1 cellular context compared by ENCODE assay signal in the genomic region with DNA sequence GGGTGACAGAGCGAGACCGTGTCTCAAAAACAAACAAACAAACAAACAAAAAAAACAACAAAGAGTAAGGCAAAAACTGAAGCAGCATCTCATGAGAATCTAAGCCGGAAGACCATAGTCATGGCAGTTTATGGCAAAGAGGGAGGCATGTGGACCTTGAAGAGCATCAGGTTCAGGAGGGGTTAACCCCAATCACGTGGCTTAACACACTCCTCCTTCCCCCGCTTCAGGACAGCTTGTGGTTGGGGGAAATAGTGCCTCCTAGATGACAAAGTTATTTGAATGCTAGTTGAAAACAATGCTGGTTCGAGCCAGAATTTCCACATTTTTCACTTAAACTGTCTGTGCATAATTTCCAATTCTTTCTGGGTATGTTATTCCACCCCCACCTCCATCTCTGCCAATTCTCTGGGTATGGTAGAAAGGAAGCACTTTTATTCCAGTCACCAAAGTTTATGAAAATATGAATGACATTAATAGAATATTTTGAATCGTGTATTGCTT.
TF ChIP-seq lines count a peak whose summit lies in the region.

No MANE protein-coding gene starts in this region.

TF ChIP-seq in K562, 482 proteins besides CTCF, POLR2A, EP300 and RAD21 (continued from another document):
- TF ChIP-seq, protein P1, sequence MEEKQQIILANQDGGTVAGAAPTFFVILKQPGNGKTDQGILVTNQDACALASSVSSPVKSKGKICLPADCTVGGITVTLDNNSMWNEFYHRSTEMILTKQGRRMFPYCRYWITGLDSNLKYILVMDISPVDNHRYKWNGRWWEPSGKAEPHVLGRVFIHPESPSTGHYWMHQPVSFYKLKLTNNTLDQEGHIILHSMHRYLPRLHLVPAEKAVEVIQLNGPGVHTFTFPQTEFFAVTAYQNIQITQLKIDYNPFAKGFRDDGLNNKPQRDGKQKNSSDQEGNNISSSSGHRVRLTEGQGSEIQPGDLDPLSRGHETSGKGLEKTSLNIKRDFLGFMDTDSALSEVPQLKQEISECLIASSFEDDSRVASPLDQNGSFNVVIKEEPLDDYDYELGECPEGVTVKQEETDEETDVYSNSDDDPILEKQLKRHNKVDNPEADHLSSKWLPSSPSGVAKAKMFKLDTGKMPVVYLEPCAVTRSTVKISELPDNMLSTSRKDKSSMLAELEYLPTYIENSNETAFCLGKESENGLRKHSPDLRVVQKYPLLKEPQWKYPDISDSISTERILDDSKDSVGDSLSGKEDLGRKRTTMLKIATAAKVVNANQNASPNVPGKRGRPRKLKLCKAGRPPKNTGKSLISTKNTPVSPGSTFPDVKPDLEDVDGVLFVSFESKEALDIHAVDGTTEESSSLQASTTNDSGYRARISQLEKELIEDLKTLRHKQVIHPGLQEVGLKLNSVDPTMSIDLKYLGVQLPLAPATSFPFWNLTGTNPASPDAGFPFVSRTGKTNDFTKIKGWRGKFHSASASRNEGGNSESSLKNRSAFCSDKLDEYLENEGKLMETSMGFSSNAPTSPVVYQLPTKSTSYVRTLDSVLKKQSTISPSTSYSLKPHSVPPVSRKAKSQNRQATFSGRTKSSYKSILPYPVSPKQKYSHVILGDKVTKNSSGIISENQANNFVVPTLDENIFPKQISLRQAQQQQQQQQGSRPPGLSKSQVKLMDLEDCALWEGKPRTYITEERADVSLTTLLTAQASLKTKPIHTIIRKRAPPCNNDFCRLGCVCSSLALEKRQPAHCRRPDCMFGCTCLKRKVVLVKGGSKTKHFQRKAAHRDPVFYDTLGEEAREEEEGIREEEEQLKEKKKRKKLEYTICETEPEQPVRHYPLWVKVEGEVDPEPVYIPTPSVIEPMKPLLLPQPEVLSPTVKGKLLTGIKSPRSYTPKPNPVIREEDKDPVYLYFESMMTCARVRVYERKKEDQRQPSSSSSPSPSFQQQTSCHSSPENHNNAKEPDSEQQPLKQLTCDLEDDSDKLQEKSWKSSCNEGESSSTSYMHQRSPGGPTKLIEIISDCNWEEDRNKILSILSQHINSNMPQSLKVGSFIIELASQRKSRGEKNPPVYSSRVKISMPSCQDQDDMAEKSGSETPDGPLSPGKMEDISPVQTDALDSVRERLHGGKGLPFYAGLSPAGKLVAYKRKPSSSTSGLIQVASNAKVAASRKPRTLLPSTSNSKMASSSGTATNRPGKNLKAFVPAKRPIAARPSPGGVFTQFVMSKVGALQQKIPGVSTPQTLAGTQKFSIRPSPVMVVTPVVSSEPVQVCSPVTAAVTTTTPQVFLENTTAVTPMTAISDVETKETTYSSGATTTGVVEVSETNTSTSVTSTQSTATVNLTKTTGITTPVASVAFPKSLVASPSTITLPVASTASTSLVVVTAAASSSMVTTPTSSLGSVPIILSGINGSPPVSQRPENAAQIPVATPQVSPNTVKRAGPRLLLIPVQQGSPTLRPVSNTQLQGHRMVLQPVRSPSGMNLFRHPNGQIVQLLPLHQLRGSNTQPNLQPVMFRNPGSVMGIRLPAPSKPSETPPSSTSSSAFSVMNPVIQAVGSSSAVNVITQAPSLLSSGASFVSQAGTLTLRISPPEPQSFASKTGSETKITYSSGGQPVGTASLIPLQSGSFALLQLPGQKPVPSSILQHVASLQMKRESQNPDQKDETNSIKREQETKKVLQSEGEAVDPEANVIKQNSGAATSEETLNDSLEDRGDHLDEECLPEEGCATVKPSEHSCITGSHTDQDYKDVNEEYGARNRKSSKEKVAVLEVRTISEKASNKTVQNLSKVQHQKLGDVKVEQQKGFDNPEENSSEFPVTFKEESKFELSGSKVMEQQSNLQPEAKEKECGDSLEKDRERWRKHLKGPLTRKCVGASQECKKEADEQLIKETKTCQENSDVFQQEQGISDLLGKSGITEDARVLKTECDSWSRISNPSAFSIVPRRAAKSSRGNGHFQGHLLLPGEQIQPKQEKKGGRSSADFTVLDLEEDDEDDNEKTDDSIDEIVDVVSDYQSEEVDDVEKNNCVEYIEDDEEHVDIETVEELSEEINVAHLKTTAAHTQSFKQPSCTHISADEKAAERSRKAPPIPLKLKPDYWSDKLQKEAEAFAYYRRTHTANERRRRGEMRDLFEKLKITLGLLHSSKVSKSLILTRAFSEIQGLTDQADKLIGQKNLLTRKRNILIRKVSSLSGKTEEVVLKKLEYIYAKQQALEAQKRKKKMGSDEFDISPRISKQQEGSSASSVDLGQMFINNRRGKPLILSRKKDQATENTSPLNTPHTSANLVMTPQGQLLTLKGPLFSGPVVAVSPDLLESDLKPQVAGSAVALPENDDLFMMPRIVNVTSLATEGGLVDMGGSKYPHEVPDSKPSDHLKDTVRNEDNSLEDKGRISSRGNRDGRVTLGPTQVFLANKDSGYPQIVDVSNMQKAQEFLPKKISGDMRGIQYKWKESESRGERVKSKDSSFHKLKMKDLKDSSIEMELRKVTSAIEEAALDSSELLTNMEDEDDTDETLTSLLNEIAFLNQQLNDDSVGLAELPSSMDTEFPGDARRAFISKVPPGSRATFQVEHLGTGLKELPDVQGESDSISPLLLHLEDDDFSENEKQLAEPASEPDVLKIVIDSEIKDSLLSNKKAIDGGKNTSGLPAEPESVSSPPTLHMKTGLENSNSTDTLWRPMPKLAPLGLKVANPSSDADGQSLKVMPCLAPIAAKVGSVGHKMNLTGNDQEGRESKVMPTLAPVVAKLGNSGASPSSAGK (IDR thresholded peaks at IDR 0.05), result peak; percentile 40; the same call in 1 of the 2 replicates
- TF ChIP-seq TARDBP (IDR thresholded peaks at IDR 0.05) (no peak), MAFF (IDR thresholded peaks at IDR 0.05; ENCODE audit: low read length) (no peak), SMARCB1 (IDR thresholded peaks at IDR 0.05; ENCODE audit: insufficient read length, low read depth) (no peak), EP400 (IDR thresholded peaks at IDR 0.05) (no peak), NFXL1 (CRISPR knock-in tag; IDR thresholded peaks at IDR 0.05) (no peak), ZSCAN32 (CRISPR knock-in tag; IDR thresholded peaks at IDR 0.05) (no peak), PTTG1 (tag; IDR thresholded peaks at IDR 0.05; ENCODE audit: low read depth) (no peak), DMBX1 (CRISPR knock-in tag; IDR thresholded peaks at IDR 0.05; ENCODE audit: borderline replicate concordance) (no peak), CHD1 (IDR thresholded peaks at IDR 0.05; ENCODE audit: low read length) (no peak), CEBPB (tag; IDR thresholded peaks at IDR 0.05) (no peak), NR1H2 (CRISPR knock-in tag; IDR thresholded peaks at IDR 0.05) (no peak), MCM2 (IDR thresholded peaks at IDR 0.05; ENCODE audit: low read depth) (no peak), MCM5 (IDR thresholded peaks at IDR 0.05; ENCODE audit: low read depth) (no peak)
- TF ChIP-seq, protein P2, sequence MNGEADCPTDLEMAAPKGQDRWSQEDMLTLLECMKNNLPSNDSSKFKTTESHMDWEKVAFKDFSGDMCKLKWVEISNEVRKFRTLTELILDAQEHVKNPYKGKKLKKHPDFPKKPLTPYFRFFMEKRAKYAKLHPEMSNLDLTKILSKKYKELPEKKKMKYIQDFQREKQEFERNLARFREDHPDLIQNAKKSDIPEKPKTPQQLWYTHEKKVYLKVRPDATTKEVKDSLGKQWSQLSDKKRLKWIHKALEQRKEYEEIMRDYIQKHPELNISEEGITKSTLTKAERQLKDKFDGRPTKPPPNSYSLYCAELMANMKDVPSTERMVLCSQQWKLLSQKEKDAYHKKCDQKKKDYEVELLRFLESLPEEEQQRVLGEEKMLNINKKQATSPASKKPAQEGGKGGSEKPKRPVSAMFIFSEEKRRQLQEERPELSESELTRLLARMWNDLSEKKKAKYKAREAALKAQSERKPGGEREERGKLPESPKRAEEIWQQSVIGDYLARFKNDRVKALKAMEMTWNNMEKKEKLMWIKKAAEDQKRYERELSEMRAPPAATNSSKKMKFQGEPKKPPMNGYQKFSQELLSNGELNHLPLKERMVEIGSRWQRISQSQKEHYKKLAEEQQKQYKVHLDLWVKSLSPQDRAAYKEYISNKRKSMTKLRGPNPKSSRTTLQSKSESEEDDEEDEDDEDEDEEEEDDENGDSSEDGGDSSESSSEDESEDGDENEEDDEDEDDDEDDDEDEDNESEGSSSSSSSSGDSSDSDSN (IDR thresholded peaks at IDR 0.05; ENCODE audit: borderline replicate concordance in 1 of 2, low read depth in 2 of 2, low read length in 2 of 2), result no peak
